In genomic region chr9:111399211-111399739, GRCh38 we compare ENCODE assay signal across 3 cellular contexts.
"Had no signal": no experiment of that assay in that cellular context is flagged by ENCODE, and none has a peak within 500 bp of the region (broad histone marks: within the 10 kb centered on the region; RNA-seq: fewer than 3 reads in every experiment).

No MANE protein-coding gene starts in this region.

- DNase-seq: GOT3, KG1 had no signal

- H3K4me3 ChIP-seq: K562 had no signal
